1 cellular context compared by ENCODE assay signal in the genomic region with DNA sequence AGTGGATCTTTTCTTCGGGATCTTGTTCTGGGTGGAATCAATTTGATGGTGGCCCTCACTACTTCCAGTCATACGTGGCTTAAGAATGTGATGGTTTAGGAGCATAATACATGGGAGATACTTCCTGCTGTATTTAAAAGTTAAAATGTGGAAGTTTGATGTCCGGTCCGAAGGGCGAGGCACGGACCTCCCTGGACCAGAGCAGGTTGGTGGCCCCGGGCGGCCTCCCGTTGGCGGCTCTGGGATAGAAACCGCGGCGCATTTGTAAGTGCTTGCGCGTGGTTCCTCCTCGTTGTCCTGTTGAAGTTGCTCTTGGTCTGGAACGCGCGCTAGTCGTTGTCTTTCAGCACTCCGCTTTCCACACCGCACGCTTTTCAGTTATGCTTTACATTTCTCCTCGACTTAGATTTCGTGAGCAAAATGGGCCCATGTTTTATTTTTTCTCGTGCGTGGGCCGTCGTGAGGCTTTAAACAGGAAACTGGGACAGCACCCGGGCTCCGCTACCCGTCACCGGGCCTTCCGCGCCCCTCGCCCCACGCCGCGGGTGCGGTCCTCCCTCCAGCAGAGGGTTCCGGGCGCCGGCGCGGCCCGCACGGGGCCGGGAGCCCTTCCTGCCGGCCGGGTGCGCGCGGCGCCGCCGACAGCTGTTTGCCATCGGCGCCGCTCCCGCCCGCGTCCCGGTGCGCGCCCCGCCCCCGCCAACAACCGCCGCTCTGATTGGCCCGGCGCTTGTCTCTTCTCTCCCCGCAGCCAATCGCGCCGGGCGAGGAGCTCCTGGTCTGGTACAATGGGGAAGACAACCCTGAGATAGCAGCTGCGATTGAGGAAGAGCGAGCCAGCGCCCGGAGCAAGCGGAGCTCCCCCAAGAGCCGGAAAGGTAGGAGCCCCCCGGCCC.
TF ChIP-seq lines count a peak whose summit lies in the region.

No MANE protein-coding gene starts in this region.

TF ChIP-seq in K562, 482 proteins besides CTCF, POLR2A, EP300 and RAD21 (continued from another document):
- TF ChIP-seq ZNF699 (CRISPR knock-in tag; IDR thresholded peaks at IDR 0.05; ENCODE audit: insufficient replicate concordance) (no peak), KLF10 (CRISPR knock-in tag; IDR thresholded peaks at IDR 0.05) (no peak), SNRNP70 (optimal IDR thresholded peaks at IDR 0.05; ENCODE audit: low read depth, low read length) (no peak), ETV1 (tag; conservative IDR thresholded peaks at IDR 0.05; ENCODE audit: low read depth) (peak; percentile 52), HNRNPUL1 (IDR thresholded peaks at IDR 0.05; ENCODE audit: low read length) (no peak), ARHGAP35 (IDR thresholded peaks at IDR 0.05; ENCODE audit: partially characterized antibody) (no peak), SNIP1 (IDR thresholded peaks at IDR 0.05; ENCODE audit: low read depth) (no peak), DDX20 (tag; IDR thresholded peaks at IDR 0.05; ENCODE audit: low read depth) (no peak), SOX6 (IDR thresholded peaks at IDR 0.05) (no peak), SIX5 (IDR thresholded peaks at IDR 0.05; ENCODE audit: borderline replicate concordance in 1 of 2, insufficient read depth in 1 of 2, low read depth in 1 of 2, low read length in 2 of 2) (no peak), MAFK (IDR thresholded peaks at IDR 0.05; ENCODE audit: low read length) (no peak), KLF16 (IDR thresholded peaks at IDR 0.05) (no peak)
- TF ChIP-seq, protein P1, sequence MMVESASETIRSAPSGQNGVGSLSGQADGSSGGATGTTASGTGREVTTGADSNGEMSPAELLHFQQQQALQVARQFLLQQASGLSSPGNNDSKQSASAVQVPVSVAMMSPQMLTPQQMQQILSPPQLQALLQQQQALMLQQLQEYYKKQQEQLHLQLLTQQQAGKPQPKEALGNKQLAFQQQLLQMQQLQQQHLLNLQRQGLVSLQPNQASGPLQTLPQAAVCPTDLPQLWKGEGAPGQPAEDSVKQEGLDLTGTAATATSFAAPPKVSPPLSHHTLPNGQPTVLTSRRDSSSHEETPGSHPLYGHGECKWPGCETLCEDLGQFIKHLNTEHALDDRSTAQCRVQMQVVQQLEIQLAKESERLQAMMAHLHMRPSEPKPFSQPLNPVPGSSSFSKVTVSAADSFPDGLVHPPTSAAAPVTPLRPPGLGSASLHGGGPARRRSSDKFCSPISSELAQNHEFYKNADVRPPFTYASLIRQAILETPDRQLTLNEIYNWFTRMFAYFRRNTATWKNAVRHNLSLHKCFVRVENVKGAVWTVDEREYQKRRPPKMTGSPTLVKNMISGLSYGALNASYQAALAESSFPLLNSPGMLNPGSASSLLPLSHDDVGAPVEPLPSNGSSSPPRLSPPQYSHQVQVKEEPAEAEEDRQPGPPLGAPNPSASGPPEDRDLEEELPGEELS (CRISPR knock-in tag; IDR thresholded peaks at IDR 0.05; ENCODE audit: borderline replicate concordance) = no peak
